Comparison of ENCODE assay signal across 8 cellular contexts in the genomic region with DNA sequence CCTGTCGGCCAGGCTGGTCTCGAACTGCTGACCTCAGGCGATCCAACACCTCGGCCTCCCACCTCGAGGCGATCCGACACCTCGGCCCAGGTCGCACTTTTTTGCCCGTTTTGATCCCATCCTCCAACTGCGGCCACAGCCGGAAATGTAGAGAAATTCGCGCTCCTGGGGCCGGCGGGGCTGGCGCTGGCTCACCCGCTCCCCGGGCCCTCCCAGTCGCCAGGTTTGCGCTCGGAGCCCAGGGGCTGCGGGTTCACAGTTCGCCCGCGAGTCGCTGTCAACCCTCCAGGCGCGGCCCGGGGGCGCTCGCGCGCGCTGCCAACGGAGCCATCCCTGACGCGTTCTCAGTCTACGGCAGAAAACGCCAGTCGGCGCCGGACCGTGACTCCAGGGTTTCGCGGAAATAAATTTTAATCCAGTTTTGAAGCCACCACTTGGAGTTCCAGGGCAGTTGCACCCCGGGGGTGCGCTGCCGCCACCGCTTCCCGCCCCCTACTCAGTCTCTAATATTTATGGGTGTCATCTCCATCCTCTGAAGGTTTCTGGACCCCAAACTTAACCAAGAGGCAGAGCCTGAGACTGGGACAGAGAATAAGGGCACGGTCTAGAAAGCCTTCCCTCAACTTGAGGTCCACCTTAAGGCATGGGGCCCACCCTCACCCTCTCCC. TPM values are rescaled to one million over a fixed set of nuclear protein-coding genes. Genes with fewer than 3 reads are reported as not detected.
DNase-seq lines count a peak whose midpoint lies in the region; ATAC-seq lines count a peak whose summit lies in the region.

No MANE protein-coding gene starts in this region.

- H3K4me1 ChIP-seq in CD4-positive, alpha-beta memory T cell (ENCODE audit: insufficient read depth, low read length), result peaks cover 51% of the 10 kb centered on the region

- peak overlapping the region; percentile 42 to 91 (median 85) for H3K27ac Mint-ChIP-seq in CD4-positive, alpha-beta memory T cell

- CTCF ChIA-PET in CD4-positive, alpha-beta memory T cell (lab: Charles Lee; ENCODE audit: partially characterized antibody), result interaction anchor here (1.0 to 9.2 kb wide), 5 partner anchors 17 to 76 kb away, joined by 3 to 135 read pairs (median 5); a partner anchor contains a TSS

- no peaks in the 10 kb centered on the region for H3K9me3 ChIP-seq in CD4-positive, alpha-beta memory T cell (ENCODE audit: control insufficient read depth in 1 of 2, low read length in 2 of 2)

- H3K27me3 Mint-ChIP-seq in CD4-positive, alpha-beta memory T cell, result no peaks in the 10 kb centered on the region

- peak overlapping the region; percentile 59 for H3K27ac ChIP-seq in CD4-positive, alpha-beta memory T cell (ENCODE audit: low read depth, low read length)

- intact Hi-C loops in CD4-positive, alpha-beta memory T cell (cut with micrococcal nuclease), result loop anchor here (1.0 to 2.0 kb wide), 4 partner anchors 19 to 147 kb away; a partner anchor contains a TSS

- POLR2A ChIA-PET in CD4-positive, alpha-beta memory T cell (lab: Charles Lee; ENCODE audit: partially characterized antibody), result interaction anchor here (0.6 to 2.8 kb wide), 8 partner anchors 12 to 77 kb away, joined by 3 to 27 read pairs (median 9); a partner anchor contains a TSS

- no peaks in the 10 kb centered on the region for H3K36me3 ChIP-seq in CD4-positive, alpha-beta memory T cell (ENCODE audit: insufficient read depth, low read length)

- no peaks in the 10 kb centered on the region for H3K36me3 Mint-ChIP-seq in CD4-positive, alpha-beta memory T cell

- H3K4me3 ChIP-seq in CD4-positive, alpha-beta memory T cell (ENCODE audit: low read length in 2 of 2), result peak overlapping the region; percentile 24 to 51

- ATAC-seq in left lobe of liver, result peak; percentile 78
- ATAC-seq in GM19467 (IDR thresholded peaks at IDR 0.05; ENCODE audit: unreplicated experiment), result no peak
- no peak for ATAC-seq in GM21786 (IDR thresholded peaks at IDR 0.05; ENCODE audit: unreplicated experiment)

- H3K27me3 ChIP-seq in CD4-positive, alpha-beta memory T cell (ENCODE audit: insufficient read depth, low read length), result no peaks in the 10 kb centered on the region

- DNase-seq in CD4-positive, alpha-beta memory T cell, result peak; percentile 72 to 82 (median 76)
- DNase-seq in HT-29 (ENCODE audit: low spot score), result peak; percentile 60
- DNase-seq in activated CD4-positive, CD25-positive, alpha-beta regulatory T cell (lab: John Stamatoyannopoulos, UW), result peak; percentile 63 to 77 (median 70)
- DNase-seq in central memory CD4-positive, alpha-beta T cell, result peak; percentile 72
- DNase-seq in left lobe of liver (ENCODE audit: low spot score), result peak; percentile 85
- peak; percentile 67 to 79 (median 73) for DNase-seq in stimulated activated CD4-positive, alpha-beta T cell treated with anti-CD3 and anti-CD28 coated beads, TNF-alpha, amount 100 ng/mL, for 4 hours (ENCODE audit: low read depth in 3 of 3)

- H3K4me3 Mint-ChIP-seq in CD4-positive, alpha-beta memory T cell, result peak overlapping the region in 7 of 8 donors; percentile 64 to 79 (median 69)

- no peaks in the 10 kb centered on the region for H3K9me3 Mint-ChIP-seq in CD4-positive, alpha-beta memory T cell

- peaks cover 26 to 62% (median 42%) of the 10 kb centered on the region in 4 donors for H3K4me1 Mint-ChIP-seq in CD4-positive, alpha-beta memory T cell

RNA-seq across cellular contexts. Expression of a gene that starts 1.5 kb away (rescaled TPM):
- total RNA-seq in CD4-positive, alpha-beta memory T cell, result 1 to 10 TPM; 7.0 to 7.5 TPM
- polyA plus RNA-seq in CD4-positive, alpha-beta memory T cell, result 1 to 10 TPM; 4.3 to 7.5 TPM
- not detected in 2 replicates for total RNA-seq in HT-29 (2014; rRNA removed; shearing (Covaris generic))
- 0.05 TPM for total RNA-seq in left lobe of liver

RNA-seq across cellular contexts. Expression of a gene that starts 14.4 kb away (rescaled TPM):
- total RNA-seq in CD4-positive, alpha-beta memory T cell, result 10 to 100 TPM; 15.7 to 18.0 TPM
- 10 to 100 TPM; 22.0 to 30.9 TPM for polyA plus RNA-seq in CD4-positive, alpha-beta memory T cell
- total RNA-seq in HT-29 (2014; rRNA removed; shearing (Covaris generic)), result 6.9 and 7.4 TPM in 2 replicates
- 80.0 TPM for total RNA-seq in left lobe of liver

RNA-seq across cellular contexts. Expression of a gene that starts 18.5 kb away (rescaled TPM):
- not detected for total RNA-seq in CD4-positive, alpha-beta memory T cell
- under 1 TPM in 1 of 2 donors, not detected in 1; 0.83 TPM for polyA plus RNA-seq in CD4-positive, alpha-beta memory T cell
- total RNA-seq in HT-29 (2014; rRNA removed; shearing (Covaris generic)), result not detected in 2 replicates
- total RNA-seq in left lobe of liver, result 0.45 TPM

RNA-seq across cellular contexts. Expression of a gene that starts 18.8 kb away (rescaled TPM):
- not detected for total RNA-seq in CD4-positive, alpha-beta memory T cell
- polyA plus RNA-seq in CD4-positive, alpha-beta memory T cell, result 1 to 10 TPM; 3.6 to 8.1 TPM
- total RNA-seq in HT-29 (2014; rRNA removed; shearing (Covaris generic)), result 5.0 and 5.5 TPM in 2 replicates
- total RNA-seq in left lobe of liver, result not detected

RNA-seq across cellular contexts. Expression of a gene that starts 34.0 kb away (rescaled TPM):
- total RNA-seq in CD4-positive, alpha-beta memory T cell, result 10 to 100 TPM; 68.0 to 70.0 TPM
- polyA plus RNA-seq in CD4-positive, alpha-beta memory T cell, result 1 to 10 TPM in 1 of 2 donors, not detected in 1; 2.3 TPM
- total RNA-seq in HT-29 (2014; rRNA removed; shearing (Covaris generic)), result 1.5 and 2.5 TPM in 2 replicates
- 24.7 TPM for total RNA-seq in left lobe of liver
